In genomic region chr3:128413003-128413370, GRCh38 we compare ENCODE assay signal across 1 cellular context.
TF ChIP-seq lines count a peak whose summit lies in the region.

No MANE protein-coding gene starts in this region.

TF ChIP-seq in WTC11, 78 proteins besides CTCF, POLR2A, EP300 and RAD21 (continued from another document):
- TF ChIP-seq, protein P1, sequence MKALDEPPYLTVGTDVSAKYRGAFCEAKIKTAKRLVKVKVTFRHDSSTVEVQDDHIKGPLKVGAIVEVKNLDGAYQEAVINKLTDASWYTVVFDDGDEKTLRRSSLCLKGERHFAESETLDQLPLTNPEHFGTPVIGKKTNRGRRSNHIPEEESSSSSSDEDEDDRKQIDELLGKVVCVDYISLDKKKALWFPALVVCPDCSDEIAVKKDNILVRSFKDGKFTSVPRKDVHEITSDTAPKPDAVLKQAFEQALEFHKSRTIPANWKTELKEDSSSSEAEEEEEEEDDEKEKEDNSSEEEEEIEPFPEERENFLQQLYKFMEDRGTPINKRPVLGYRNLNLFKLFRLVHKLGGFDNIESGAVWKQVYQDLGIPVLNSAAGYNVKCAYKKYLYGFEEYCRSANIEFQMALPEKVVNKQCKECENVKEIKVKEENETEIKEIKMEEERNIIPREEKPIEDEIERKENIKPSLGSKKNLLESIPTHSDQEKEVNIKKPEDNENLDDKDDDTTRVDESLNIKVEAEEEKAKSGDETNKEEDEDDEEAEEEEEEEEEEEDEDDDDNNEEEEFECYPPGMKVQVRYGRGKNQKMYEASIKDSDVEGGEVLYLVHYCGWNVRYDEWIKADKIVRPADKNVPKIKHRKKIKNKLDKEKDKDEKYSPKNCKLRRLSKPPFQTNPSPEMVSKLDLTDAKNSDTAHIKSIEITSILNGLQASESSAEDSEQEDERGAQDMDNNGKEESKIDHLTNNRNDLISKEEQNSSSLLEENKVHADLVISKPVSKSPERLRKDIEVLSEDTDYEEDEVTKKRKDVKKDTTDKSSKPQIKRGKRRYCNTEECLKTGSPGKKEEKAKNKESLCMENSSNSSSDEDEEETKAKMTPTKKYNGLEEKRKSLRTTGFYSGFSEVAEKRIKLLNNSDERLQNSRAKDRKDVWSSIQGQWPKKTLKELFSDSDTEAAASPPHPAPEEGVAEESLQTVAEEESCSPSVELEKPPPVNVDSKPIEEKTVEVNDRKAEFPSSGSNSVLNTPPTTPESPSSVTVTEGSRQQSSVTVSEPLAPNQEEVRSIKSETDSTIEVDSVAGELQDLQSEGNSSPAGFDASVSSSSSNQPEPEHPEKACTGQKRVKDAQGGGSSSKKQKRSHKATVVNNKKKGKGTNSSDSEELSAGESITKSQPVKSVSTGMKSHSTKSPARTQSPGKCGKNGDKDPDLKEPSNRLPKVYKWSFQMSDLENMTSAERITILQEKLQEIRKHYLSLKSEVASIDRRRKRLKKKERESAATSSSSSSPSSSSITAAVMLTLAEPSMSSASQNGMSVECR (CRISPR knock-in tag; IDR thresholded peaks at IDR 0.05; ENCODE audit: borderline replicate concordance) = no peak
- TF ChIP-seq TP53 (CRISPR knock-in tag; IDR thresholded peaks at IDR 0.05) (no peak), CDX4 (CRISPR knock-in tag; IDR thresholded peaks at IDR 0.05; ENCODE audit: borderline replicate concordance) (no peak), FOXP4 (CRISPR knock-in tag; IDR thresholded peaks at IDR 0.05) (no peak), ZNF121 (CRISPR knock-in tag; IDR thresholded peaks at IDR 0.05) (no peak)
